In the genomic region with DNA sequence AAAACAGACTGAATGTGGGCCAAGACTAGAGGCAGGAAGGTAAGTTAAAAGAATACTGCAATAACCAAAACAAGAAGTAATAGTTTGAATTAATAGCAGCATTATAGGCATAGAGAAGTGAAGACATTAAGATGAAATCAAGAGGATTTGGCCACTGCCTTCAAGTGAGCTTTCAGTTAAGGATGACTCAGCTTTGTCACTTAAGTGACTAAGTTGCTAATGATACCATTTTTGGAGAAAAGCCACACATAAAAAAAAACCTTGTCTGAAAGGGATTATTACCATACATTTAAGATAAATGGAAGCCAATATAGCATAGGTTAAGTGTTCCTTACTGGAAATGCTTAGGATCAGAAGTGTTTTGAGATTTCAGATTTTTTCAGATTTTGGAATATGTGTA, we compare ENCODE assay signal across 1 cellular context.
TF ChIP-seq lines count a peak whose summit lies in the region.

No MANE protein-coding gene starts in this region.

TF ChIP-seq in K562, 482 proteins besides CTCF, POLR2A, EP300 and RAD21 (continued from another document and continues in another):
- TF ChIP-seq, protein P1, sequence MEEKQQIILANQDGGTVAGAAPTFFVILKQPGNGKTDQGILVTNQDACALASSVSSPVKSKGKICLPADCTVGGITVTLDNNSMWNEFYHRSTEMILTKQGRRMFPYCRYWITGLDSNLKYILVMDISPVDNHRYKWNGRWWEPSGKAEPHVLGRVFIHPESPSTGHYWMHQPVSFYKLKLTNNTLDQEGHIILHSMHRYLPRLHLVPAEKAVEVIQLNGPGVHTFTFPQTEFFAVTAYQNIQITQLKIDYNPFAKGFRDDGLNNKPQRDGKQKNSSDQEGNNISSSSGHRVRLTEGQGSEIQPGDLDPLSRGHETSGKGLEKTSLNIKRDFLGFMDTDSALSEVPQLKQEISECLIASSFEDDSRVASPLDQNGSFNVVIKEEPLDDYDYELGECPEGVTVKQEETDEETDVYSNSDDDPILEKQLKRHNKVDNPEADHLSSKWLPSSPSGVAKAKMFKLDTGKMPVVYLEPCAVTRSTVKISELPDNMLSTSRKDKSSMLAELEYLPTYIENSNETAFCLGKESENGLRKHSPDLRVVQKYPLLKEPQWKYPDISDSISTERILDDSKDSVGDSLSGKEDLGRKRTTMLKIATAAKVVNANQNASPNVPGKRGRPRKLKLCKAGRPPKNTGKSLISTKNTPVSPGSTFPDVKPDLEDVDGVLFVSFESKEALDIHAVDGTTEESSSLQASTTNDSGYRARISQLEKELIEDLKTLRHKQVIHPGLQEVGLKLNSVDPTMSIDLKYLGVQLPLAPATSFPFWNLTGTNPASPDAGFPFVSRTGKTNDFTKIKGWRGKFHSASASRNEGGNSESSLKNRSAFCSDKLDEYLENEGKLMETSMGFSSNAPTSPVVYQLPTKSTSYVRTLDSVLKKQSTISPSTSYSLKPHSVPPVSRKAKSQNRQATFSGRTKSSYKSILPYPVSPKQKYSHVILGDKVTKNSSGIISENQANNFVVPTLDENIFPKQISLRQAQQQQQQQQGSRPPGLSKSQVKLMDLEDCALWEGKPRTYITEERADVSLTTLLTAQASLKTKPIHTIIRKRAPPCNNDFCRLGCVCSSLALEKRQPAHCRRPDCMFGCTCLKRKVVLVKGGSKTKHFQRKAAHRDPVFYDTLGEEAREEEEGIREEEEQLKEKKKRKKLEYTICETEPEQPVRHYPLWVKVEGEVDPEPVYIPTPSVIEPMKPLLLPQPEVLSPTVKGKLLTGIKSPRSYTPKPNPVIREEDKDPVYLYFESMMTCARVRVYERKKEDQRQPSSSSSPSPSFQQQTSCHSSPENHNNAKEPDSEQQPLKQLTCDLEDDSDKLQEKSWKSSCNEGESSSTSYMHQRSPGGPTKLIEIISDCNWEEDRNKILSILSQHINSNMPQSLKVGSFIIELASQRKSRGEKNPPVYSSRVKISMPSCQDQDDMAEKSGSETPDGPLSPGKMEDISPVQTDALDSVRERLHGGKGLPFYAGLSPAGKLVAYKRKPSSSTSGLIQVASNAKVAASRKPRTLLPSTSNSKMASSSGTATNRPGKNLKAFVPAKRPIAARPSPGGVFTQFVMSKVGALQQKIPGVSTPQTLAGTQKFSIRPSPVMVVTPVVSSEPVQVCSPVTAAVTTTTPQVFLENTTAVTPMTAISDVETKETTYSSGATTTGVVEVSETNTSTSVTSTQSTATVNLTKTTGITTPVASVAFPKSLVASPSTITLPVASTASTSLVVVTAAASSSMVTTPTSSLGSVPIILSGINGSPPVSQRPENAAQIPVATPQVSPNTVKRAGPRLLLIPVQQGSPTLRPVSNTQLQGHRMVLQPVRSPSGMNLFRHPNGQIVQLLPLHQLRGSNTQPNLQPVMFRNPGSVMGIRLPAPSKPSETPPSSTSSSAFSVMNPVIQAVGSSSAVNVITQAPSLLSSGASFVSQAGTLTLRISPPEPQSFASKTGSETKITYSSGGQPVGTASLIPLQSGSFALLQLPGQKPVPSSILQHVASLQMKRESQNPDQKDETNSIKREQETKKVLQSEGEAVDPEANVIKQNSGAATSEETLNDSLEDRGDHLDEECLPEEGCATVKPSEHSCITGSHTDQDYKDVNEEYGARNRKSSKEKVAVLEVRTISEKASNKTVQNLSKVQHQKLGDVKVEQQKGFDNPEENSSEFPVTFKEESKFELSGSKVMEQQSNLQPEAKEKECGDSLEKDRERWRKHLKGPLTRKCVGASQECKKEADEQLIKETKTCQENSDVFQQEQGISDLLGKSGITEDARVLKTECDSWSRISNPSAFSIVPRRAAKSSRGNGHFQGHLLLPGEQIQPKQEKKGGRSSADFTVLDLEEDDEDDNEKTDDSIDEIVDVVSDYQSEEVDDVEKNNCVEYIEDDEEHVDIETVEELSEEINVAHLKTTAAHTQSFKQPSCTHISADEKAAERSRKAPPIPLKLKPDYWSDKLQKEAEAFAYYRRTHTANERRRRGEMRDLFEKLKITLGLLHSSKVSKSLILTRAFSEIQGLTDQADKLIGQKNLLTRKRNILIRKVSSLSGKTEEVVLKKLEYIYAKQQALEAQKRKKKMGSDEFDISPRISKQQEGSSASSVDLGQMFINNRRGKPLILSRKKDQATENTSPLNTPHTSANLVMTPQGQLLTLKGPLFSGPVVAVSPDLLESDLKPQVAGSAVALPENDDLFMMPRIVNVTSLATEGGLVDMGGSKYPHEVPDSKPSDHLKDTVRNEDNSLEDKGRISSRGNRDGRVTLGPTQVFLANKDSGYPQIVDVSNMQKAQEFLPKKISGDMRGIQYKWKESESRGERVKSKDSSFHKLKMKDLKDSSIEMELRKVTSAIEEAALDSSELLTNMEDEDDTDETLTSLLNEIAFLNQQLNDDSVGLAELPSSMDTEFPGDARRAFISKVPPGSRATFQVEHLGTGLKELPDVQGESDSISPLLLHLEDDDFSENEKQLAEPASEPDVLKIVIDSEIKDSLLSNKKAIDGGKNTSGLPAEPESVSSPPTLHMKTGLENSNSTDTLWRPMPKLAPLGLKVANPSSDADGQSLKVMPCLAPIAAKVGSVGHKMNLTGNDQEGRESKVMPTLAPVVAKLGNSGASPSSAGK (IDR thresholded peaks at IDR 0.05) = no peak
- no peak for TF ChIP-seq MNT (conservative IDR thresholded peaks at IDR 0.05)
- TF ChIP-seq CXXC5 (CRISPR knock-in tag; IDR thresholded peaks at IDR 0.05) = no peak
- no peak for TF ChIP-seq ZNF354B (CRISPR knock-in tag; IDR thresholded peaks at IDR 0.05)
- TF ChIP-seq SREBF1 (IDR thresholded peaks at IDR 0.05; ENCODE audit: borderline replicate concordance, low read depth, low read length) = no peak
- TF ChIP-seq, protein P2, sequence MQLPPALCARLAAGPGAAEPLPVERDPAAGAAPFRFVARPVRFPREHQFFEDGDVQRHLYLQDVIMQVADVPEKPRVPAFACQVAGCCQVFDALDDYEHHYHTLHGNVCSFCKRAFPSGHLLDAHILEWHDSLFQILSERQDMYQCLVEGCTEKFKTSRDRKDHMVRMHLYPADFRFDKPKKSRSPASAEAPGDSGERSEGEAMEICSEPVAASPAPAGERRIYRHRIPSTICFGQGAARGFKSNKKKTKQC (CRISPR knock-in tag; IDR thresholded peaks at IDR 0.05) = no peak
- TF ChIP-seq SMAD4 (CRISPR knock-in tag; conservative IDR thresholded peaks at IDR 0.05) = no peak
- TF ChIP-seq TAF15 (IDR thresholded peaks at IDR 0.05; ENCODE audit: low read depth, low read length) = no peak
- TF ChIP-seq SAFB (IDR thresholded peaks at IDR 0.05; ENCODE audit: borderline replicate concordance, low read depth, low read length) = no peak
- TF ChIP-seq LARP7 (IDR thresholded peaks at IDR 0.05) = no peak
- no peak for TF ChIP-seq RNF219 (CRISPR knock-in tag; IDR thresholded peaks at IDR 0.05)
- TF ChIP-seq, protein P3, sequence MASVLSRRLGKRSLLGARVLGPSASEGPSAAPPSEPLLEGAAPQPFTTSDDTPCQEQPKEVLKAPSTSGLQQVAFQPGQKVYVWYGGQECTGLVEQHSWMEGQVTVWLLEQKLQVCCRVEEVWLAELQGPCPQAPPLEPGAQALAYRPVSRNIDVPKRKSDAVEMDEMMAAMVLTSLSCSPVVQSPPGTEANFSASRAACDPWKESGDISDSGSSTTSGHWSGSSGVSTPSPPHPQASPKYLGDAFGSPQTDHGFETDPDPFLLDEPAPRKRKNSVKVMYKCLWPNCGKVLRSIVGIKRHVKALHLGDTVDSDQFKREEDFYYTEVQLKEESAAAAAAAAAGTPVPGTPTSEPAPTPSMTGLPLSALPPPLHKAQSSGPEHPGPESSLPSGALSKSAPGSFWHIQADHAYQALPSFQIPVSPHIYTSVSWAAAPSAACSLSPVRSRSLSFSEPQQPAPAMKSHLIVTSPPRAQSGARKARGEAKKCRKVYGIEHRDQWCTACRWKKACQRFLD (CRISPR knock-in tag; IDR thresholded peaks at IDR 0.05) = no peak
- TF ChIP-seq NFE2L1 (tag; IDR thresholded peaks at IDR 0.05; ENCODE audit: borderline replicate concordance, low read depth) = peak; percentile 79
- TF ChIP-seq ZFP36 (IDR thresholded peaks at IDR 0.05; ENCODE audit: low read depth, low read length, partially characterized antibody) = no peak
- TF ChIP-seq, protein P4, sequence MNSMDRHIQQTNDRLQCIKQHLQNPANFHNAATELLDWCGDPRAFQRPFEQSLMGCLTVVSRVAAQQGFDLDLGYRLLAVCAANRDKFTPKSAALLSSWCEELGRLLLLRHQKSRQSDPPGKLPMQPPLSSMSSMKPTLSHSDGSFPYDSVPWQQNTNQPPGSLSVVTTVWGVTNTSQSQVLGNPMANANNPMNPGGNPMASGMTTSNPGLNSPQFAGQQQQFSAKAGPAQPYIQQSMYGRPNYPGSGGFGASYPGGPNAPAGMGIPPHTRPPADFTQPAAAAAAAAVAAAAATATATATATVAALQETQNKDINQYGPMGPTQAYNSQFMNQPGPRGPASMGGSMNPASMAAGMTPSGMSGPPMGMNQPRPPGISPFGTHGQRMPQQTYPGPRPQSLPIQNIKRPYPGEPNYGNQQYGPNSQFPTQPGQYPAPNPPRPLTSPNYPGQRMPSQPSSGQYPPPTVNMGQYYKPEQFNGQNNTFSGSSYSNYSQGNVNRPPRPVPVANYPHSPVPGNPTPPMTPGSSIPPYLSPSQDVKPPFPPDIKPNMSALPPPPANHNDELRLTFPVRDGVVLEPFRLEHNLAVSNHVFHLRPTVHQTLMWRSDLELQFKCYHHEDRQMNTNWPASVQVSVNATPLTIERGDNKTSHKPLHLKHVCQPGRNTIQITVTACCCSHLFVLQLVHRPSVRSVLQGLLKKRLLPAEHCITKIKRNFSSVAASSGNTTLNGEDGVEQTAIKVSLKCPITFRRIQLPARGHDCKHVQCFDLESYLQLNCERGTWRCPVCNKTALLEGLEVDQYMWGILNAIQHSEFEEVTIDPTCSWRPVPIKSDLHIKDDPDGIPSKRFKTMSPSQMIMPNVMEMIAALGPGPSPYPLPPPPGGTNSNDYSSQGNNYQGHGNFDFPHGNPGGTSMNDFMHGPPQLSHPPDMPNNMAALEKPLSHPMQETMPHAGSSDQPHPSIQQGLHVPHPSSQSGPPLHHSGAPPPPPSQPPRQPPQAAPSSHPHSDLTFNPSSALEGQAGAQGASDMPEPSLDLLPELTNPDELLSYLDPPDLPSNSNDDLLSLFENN (IDR thresholded peaks at IDR 0.05; ENCODE audit: low read depth in 2 of 2, low read length in 2 of 2) = no peak
- TF ChIP-seq, protein P5, sequence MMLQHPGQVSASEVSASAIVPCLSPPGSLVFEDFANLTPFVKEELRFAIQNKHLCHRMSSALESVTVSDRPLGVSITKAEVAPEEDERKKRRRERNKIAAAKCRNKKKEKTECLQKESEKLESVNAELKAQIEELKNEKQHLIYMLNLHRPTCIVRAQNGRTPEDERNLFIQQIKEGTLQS (IDR thresholded peaks at IDR 0.05) = peak; percentile 76
- TF ChIP-seq, protein P5 (CRISPR knock-in tag; conservative IDR thresholded peaks at IDR 0.05) = no peak
- no peak for TF ChIP-seq POLR2AphosphoS5 (IDR thresholded peaks at IDR 0.05; ENCODE audit: control insufficient read depth, insufficient read depth, low read depth, low read length)
- TF ChIP-seq BACH1 (tag; IDR thresholded peaks at IDR 0.05) = peak; percentile 79
- TF ChIP-seq ZNF232 (CRISPR knock-in tag; IDR thresholded peaks at IDR 0.05) = no peak
- TF ChIP-seq ARID1B (IDR thresholded peaks at IDR 0.05) = peak; percentile 39; the same call in 1 of the 2 replicates
- TF ChIP-seq ZNF384 (IDR thresholded peaks at IDR 0.05; ENCODE audit: low read depth, low read length) = peak; percentile 49; the same call in 1 of the 2 replicates
- TF ChIP-seq TFE3 (CRISPR knock-in tag; IDR thresholded peaks at IDR 0.05) = no peak
- peak; percentile 19 for TF ChIP-seq MEIS2 (IDR thresholded peaks at IDR 0.05; ENCODE audit: partially characterized antibody)
- TF ChIP-seq MAFK (IDR thresholded peaks at IDR 0.05; ENCODE audit: low read length) = peak; percentile 83
- no peak for TF ChIP-seq ZKSCAN3 (CRISPR knock-in tag; IDR thresholded peaks at IDR 0.05)
- TF ChIP-seq MAFF (IDR thresholded peaks at IDR 0.05; ENCODE audit: low read length) = peak; percentile 84; the same call in 1 of the 2 replicates
- TF ChIP-seq KAT7 (CRISPR knock-in tag; IDR thresholded peaks at IDR 0.05; ENCODE audit: borderline replicate concordance) = no peak
- TF ChIP-seq TAF7 (tag; IDR thresholded peaks at IDR 0.05) = no peak
- 0 out of 2 replicates have a peak, but pooled peaks have one; percentile 27 for TF ChIP-seq NBN (IDR thresholded peaks at IDR 0.05; ENCODE audit: low read depth)
